Comparison of ENCODE assay signal across 24 cellular contexts in the genomic region with DNA sequence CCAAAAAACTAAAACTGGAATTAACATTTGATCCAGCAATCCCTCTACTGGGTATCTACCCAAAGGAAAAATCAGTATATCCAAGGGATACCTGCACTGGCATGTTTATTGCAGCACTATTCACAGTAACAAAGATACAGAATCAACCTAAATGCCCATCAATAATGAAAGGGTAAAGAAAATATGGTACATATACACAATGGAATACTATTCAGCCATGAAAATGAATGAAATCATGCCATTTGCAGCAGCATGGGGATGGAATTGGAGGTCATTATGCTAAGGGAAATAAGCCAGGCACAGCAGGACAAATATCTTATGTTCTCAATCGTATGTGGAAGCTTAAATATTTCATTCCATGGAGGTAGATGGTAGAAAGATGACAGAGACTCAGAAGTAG. TPM values are rescaled to one million over a fixed set of nuclear protein-coding genes. Genes with fewer than 3 reads are reported as not detected.
DNase-seq lines count a peak whose midpoint lies in the region; ATAC-seq, FAIRE-seq and TF ChIP-seq lines count a peak whose summit lies in the region.
"Had no signal": no experiment of that assay in that cellular context is flagged by ENCODE, and none has a peak within 500 bp of the region (broad histone marks: within the 10 kb centered on the region; RNA-seq: fewer than 3 reads in every experiment).

No MANE protein-coding gene starts in this region.

- H3K27ac ChIP-seq in left ventricle myocardium inferior (replicated peaks) (peak overlapping the region; percentile 96), cingulate gyrus (ENCODE audit: low read depth, low read length) (peak overlapping the region; percentile 11), gastrocnemius medialis (peak overlapping the region in 3 of 4 donors; percentile 77 to 84 (median 80))
- H3K27ac ChIP-seq: A549; BLaER1 treated with 17β-estradiol and CSF1 and Interleukin-3, amounts not matched to agents 10 nM and 100 nM had no signal

- no peak overlapping the region for H3K27ac Mint-ChIP-seq in nephron progenitor cell
- H3K27ac Mint-ChIP-seq: CD14-positive monocyte; CD4-positive, alpha-beta T cell; CD8-positive, alpha-beta memory T cell had no signal

- DNase-seq in left ventricle myocardium inferior (no peak), left cardiac atrium (no peak), gastrocnemius medialis (no peak), nephron progenitor cell (no peak), D721Med (ENCODE audit: insufficient read length, low spot score) (no peak), HTR-8/SVneo (ENCODE audit: insufficient read length, low spot score) (no peak)
- DNase-seq: 8988T; ACHN; AML-193; BE2C; CD4-positive, alpha-beta T cell; CD8-positive, alpha-beta memory T cell; DMS53; DMS79 treated with DMSO at 0.1 percent for 48 hours; GF-D8; GOT3 had no signal

- H3K27me3 Mint-ChIP-seq in nephron progenitor cell (ENCODE audit: low read depth, poor library complexity) = peaks cover 5% of the 10 kb centered on the region

- H3K9me3 ChIP-seq in left ventricle myocardium inferior (replicated peaks) (no peaks in the 10 kb centered on the region), gastrocnemius medialis (no peaks in the 10 kb centered on the region)
- H3K9me3 ChIP-seq: A549, BE2C, HAP-1 had no signal

- intact Hi-C loops in left ventricle myocardium inferior (cut with micrococcal nuclease) (no loop called here), left cardiac atrium (cut with DNase I) (no loop called here), gastrocnemius medialis (cut with DNase I; ENCODE audit: low total_unique reads) (no loop called here)

- FAIRE-seq in D721Med (lab: Jason Lieb, UNC) (no peak), HTR-8/SVneo (lab: Jason Lieb, UNC) (no peak)
- FAIRE-seq: A549, GM12892, H54 had no signal

- H3K4me1 Mint-ChIP-seq in nephron progenitor cell = peaks cover 11% of the 10 kb centered on the region
- H3K4me1 Mint-ChIP-seq: CD14-positive monocyte; CD8-positive, alpha-beta memory T cell had no signal

- H3K4me3 Mint-ChIP-seq in nephron progenitor cell = no peak overlapping the region
- H3K4me3 Mint-ChIP-seq: CD14-positive monocyte; CD4-positive, alpha-beta T cell; CD8-positive, alpha-beta memory T cell had no signal

- no peak for TF ChIP-seq CTCF in left ventricle myocardium inferior (IDR thresholded peaks at IDR 0.05; ENCODE audit: borderline replicate concordance)
- no peak for TF ChIP-seq CTCF in gastrocnemius medialis (IDR thresholded peaks at IDR 0.05 in 4 of 5, conservative IDR thresholded peaks at IDR 0.05 in 1 of 5)
- TF ChIP-seq CTCF in nephron progenitor cell (IDR thresholded peaks at IDR 0.05) = no peak
- TF ChIP-seq CTCF in D721Med (IDR thresholded peaks at IDR 0.05; ENCODE audit: insufficient read depth, missing control alignments) = no peak

- in situ Hi-C loops in gastrocnemius medialis (cut with MboI; ENCODE audit: low sequenced_read_pairs in 4 of 4) = no loop called here

- H3K9me3 Mint-ChIP-seq in nephron progenitor cell = no peaks in the 10 kb centered on the region

- ATAC-seq in left cardiac atrium = no peak
- ATAC-seq in gastrocnemius medialis = no peak
- ATAC-seq: A549 had no signal

- H3K27me3 ChIP-seq in left ventricle myocardium inferior (ENCODE audit: low read depth) (no peaks in the 10 kb centered on the region), gastrocnemius medialis (no peaks in the 10 kb centered on the region)
- H3K27me3 ChIP-seq: BE2C; BLaER1 treated with 17β-estradiol and CSF1 and Interleukin-3, amounts not matched to agents 10 nM and 100 nM had no signal

- TF ChIP-seq POLR2A in gastrocnemius medialis (IDR thresholded peaks at IDR 0.05) = no peak

- H3K36me3 Mint-ChIP-seq in nephron progenitor cell (ENCODE audit: low read depth) = peaks cover 11% of the 10 kb centered on the region
- H3K36me3 Mint-ChIP-seq: CD14-positive monocyte had no signal

- H3K4me3 ChIP-seq in left ventricle myocardium inferior = no peak overlapping the region
- no peak overlapping the region for H3K4me3 ChIP-seq in gastrocnemius medialis
- H3K4me3 ChIP-seq: A549; BLaER1 treated with 17β-estradiol and CSF1 and Interleukin-3, amounts not matched to agents 10 nM and 100 nM; HAP-1 had no signal

- H3K36me3 ChIP-seq in left ventricle myocardium inferior = peaks cover 7% of the 10 kb centered on the region
- H3K36me3 ChIP-seq in gastrocnemius medialis = no peaks in the 10 kb centered on the region
- H3K36me3 ChIP-seq: BE2C, HAP-1 had no signal

- peaks cover 80% of the 10 kb centered on the region for H3K4me1 ChIP-seq in left ventricle myocardium inferior
- H3K4me1 ChIP-seq in gastrocnemius medialis = peaks cover 43 to 56% of the 10 kb centered on the region in 2 donors
- H3K4me1 ChIP-seq: A549, BE2C had no signal

RNA-seq across cellular contexts. Expression of a gene that starts 9.7 kb away (rescaled TPM):
- total RNA-seq in left ventricle myocardium inferior (144 TPM), left cardiac atrium (100 to 1,000 TPM in 1 of 2 donors, 10 to 100 TPM in 1; 95.8 to 106 TPM), gastrocnemius medialis (10 to 100 TPM; 13.6 to 19.6 (median 16.9) TPM)
- total RNA-seq: G401 had no signal

Comparison
In these comparisons a context has a peak if more than half of its experiments do, and no peak if none do; other contexts are left out.
1. H3K27ac ChIP-seq: peak in every context shown above with its lines; median percentile 96 in left ventricle myocardium inferior; 80 in gastrocnemius medialis; 11 in cingulate gyrus.